In genomic region chr3:67048067-67048715, GRCh38 we compare ENCODE assay signal across 10 cellular contexts. TPM values are rescaled to one million over a fixed set of nuclear protein-coding genes. Genes with fewer than 3 reads are reported as not detected.
DNase-seq lines count a peak whose midpoint lies in the region; ATAC-seq and TF ChIP-seq lines count a peak whose summit lies in the region.
"Had no signal": no experiment of that assay in that cellular context is flagged by ENCODE, and none has a peak within 500 bp of the region (broad histone marks: within the 10 kb centered on the region; RNA-seq: fewer than 3 reads in every experiment).

No MANE protein-coding gene starts in this region.

- no peak overlapping the region for H3K27ac ChIP-seq in endodermal cell (ENCODE audit: low read depth, low read length)
- H3K27ac ChIP-seq: left lung had no signal

- TF ChIP-seq POLR2A in GM18505 (IDR thresholded peaks at IDR 0.05; ENCODE audit: borderline replicate concordance, extremely low read depth, insufficient read depth, insufficient read length): no peak

- H3K27me3 Mint-ChIP-seq in endodermal cell (ENCODE audit: insufficient read depth): no peaks in the 10 kb centered on the region

- peak; percentile 91 for ATAC-seq in GM18505 (IDR thresholded peaks at IDR 0.05; ENCODE audit: unreplicated experiment)
- peak; percentile 92 for ATAC-seq in GM21526 (IDR thresholded peaks at IDR 0.05; ENCODE audit: low FRiP score, unreplicated experiment)
- peak; percentile 96 for ATAC-seq in HG03342 (IDR thresholded peaks at IDR 0.05; ENCODE audit: unreplicated experiment)
- ATAC-seq: left lung had no signal

- H3K9ac ChIP-seq in endodermal cell (ENCODE audit: extremely low read depth, low read length, poor library complexity, severe bottlenecking): no peak overlapping the region

- no peaks in the 10 kb centered on the region for H3K4me1 ChIP-seq in endodermal cell (ENCODE audit: control insufficient read depth, insufficient read depth, low read length)
- H3K4me1 ChIP-seq: left lung had no signal

- H3K9me3 ChIP-seq in endodermal cell (ENCODE audit: control insufficient read depth, low read length): peaks cover 11% of the 10 kb centered on the region

- peak; percentile 55 for DNase-seq in SIG-M5 (lab: John Stamatoyannopoulos, UW)
- no peak for DNase-seq in mesenteric fat pad (ENCODE audit: low spot score)
- DNase-seq in ecto neural progenitor cell (ENCODE audit: low spot score): no peak
- no peak for DNase-seq in NCI-H1694 treated with DMSO at 0.1 percent for 48 hours (lab: John Stamatoyannopoulos, UW)
- DNase-seq in endodermal cell: no peak
- DNase-seq: left lung, substantia nigra had no signal

- H3K4me1 Mint-ChIP-seq in endodermal cell: peaks cover 6% of the 10 kb centered on the region

- TF ChIP-seq CTCF in endodermal cell (conservative IDR thresholded peaks at IDR 0.05): no peak

- no peak overlapping the region for H3K27ac Mint-ChIP-seq in endodermal cell

- no peak overlapping the region for H3K4me3 Mint-ChIP-seq in endodermal cell

- WGBS in endodermal cell (ENCODE audit: insufficient coverage in 1 of 2, insufficient read length in 1 of 2), 2 experiments: 89 to 100% methylated on average over 2 of the region's 2 CpGs

- H3K9me3 Mint-ChIP-seq in endodermal cell: peaks cover 5% of the 10 kb centered on the region

- H3K27me3 ChIP-seq in endodermal cell (ENCODE audit: control insufficient read depth, insufficient read depth, low read length, poor library complexity, severe bottlenecking): no peaks in the 10 kb centered on the region
- H3K27me3 ChIP-seq: left lung had no signal

- H3K4me3 ChIP-seq in endodermal cell (ENCODE audit: low read length): no peak overlapping the region
- H3K4me3 ChIP-seq: left lung had no signal

- H3K36me3 ChIP-seq in endodermal cell (ENCODE audit: control insufficient read depth, insufficient read depth, low read length): no peaks in the 10 kb centered on the region
- H3K36me3 ChIP-seq: left lung had no signal

- H3K36me3 Mint-ChIP-seq in endodermal cell (ENCODE audit: low read depth): peaks cover 6% of the 10 kb centered on the region

RNA-seq across cellular contexts. Expression of gene KBTBD8, which starts 50.1 kb away (rescaled TPM):
- total RNA-seq in mesenteric fat pad (1.8 TPM), endodermal cell (1 to 10 TPM; 3.5 to 6.2 TPM)
- 3.2 TPM for polyA plus RNA-seq in endodermal cell (2013, experiment 1 of 2)
- polyA plus RNA-seq in endodermal cell (2013, experiment 2 of 2): 5.6 TPM
